ENCODE assay signal across 9 cellular contexts in the genomic region with DNA sequence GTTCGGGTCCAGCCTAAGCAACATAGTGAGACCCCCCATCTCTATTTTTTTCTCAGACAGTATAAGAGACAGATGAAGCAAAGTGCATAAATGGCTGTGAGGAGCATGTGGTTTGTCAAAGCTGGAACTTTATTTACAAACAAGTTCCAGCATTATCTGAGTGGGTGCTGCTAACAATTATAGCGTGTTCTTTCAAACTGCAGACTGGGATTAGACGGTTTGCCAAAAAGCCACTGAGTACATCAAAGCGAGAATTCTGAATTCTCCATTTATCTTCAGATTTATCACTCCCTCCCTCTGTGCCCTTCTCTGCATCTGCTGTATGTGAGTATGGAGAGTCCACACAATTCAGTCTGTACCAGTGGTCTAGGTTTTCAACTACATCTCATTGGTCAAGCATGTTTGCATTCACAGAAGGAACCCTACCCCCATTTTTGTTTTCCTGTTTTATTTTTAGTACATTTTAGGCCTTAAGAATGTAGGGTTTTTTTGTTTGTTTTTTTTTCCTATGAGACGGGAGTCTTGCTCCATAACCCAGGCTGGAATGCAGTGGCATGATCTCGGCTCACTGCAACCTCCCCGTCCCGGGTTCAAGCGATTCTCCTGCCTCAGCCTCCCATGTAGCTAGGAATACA. TPM values are rescaled to one million over a fixed set of nuclear protein-coding genes. Genes with fewer than 3 reads are reported as not detected.
DNase-seq lines count a peak whose midpoint lies in the region; ATAC-seq and TF ChIP-seq lines count a peak whose summit lies in the region.
"Had no signal": no experiment of that assay in that cellular context is flagged by ENCODE, and none has a peak within 500 bp of the region (broad histone marks: within the 10 kb centered on the region; RNA-seq: fewer than 3 reads in every experiment).

No MANE protein-coding gene starts in this region.

- peaks cover 13% of the 10 kb centered on the region for H3K4me1 ChIP-seq in CD8-positive, alpha-beta T cell (ENCODE audit: insufficient read depth, low read length)
- H3K4me1 ChIP-seq in skeletal muscle satellite cell (ENCODE audit: control insufficient read depth, insufficient read depth, low read length) = peaks cover 27% of the 10 kb centered on the region
- H3K4me1 ChIP-seq: HAP-1 had no signal

- H3K27me3 Mint-ChIP-seq in CD8-positive, alpha-beta T cell (ENCODE audit: low read depth) = no peaks in the 10 kb centered on the region
- H3K27me3 Mint-ChIP-seq in activated T-helper 1 cell treated with anti-CD3 and anti-CD28 coated beads, Interleukin-12 subunit alpha, Interleukin-12 subunit beta, Interleukin-2, Interleukin-4 antibody, amounts not matched to agents 30 ng/mL and 10 ng/mL and 1 ng/mL, durations not matched to agents 14 hours and 24 hours and 36 hours (ENCODE audit: insufficient read depth) = peaks cover 6% of the 10 kb centered on the region
- no peaks in the 10 kb centered on the region for H3K27me3 Mint-ChIP-seq in osteocyte (ENCODE audit: unreplicated experiment)

- no peaks in the 10 kb centered on the region for H3K36me3 Mint-ChIP-seq in CD8-positive, alpha-beta T cell
- no peaks in the 10 kb centered on the region for H3K36me3 Mint-ChIP-seq in activated T-helper 1 cell treated with anti-CD3 and anti-CD28 coated beads, Interleukin-12 subunit alpha, Interleukin-12 subunit beta, Interleukin-2, Interleukin-4 antibody, amounts not matched to agents 30 ng/mL and 10 ng/mL and 1 ng/mL, durations not matched to agents 14 hours and 24 hours and 36 hours (ENCODE audit: low read depth)
- no peaks in the 10 kb centered on the region for H3K36me3 Mint-ChIP-seq in osteocyte (ENCODE audit: unreplicated experiment)

- H3K9me3 ChIP-seq in CD8-positive, alpha-beta T cell (ENCODE audit: low read length) = no peaks in the 10 kb centered on the region
- H3K9me3 ChIP-seq in skeletal muscle satellite cell (replicated peaks; ENCODE audit: low read length) = no peaks in the 10 kb centered on the region

- H3K36me3 ChIP-seq in CD8-positive, alpha-beta T cell (ENCODE audit: insufficient read depth, low read length) = no peaks in the 10 kb centered on the region
- H3K36me3 ChIP-seq in skeletal muscle satellite cell (ENCODE audit: insufficient read depth, low read length) = no peaks in the 10 kb centered on the region
- H3K36me3 ChIP-seq: HAP-1 had no signal

- peak overlapping the region; percentile 60 for H3K4me2 ChIP-seq in skeletal muscle satellite cell (ENCODE audit: low read length)

- CTCF ChIA-PET in CD8-positive, alpha-beta T cell (lab: Charles Lee) = interaction anchor here (0.6 to 5.2 kb wide), 6 partner anchors 13 to 307 kb away, joined by 4 to 126 read pairs (median 35); no protein-coding TSS in a partner anchor

- peak overlapping the region; percentile 81 for H3K4me3 Mint-ChIP-seq in CD8-positive, alpha-beta T cell
- H3K4me3 Mint-ChIP-seq in activated T-helper 1 cell treated with anti-CD3 and anti-CD28 coated beads, Interleukin-12 subunit alpha, Interleukin-12 subunit beta, Interleukin-2, Interleukin-4 antibody, amounts not matched to agents 30 ng/mL and 10 ng/mL and 1 ng/mL, durations not matched to agents 14 hours and 24 hours and 36 hours = peak overlapping the region; percentile 66
- H3K4me3 Mint-ChIP-seq in osteocyte (ENCODE audit: unreplicated experiment) = no peak overlapping the region

- POLR2A ChIA-PET in CD8-positive, alpha-beta T cell (lab: Charles Lee) = interaction anchor here (0.9 kb wide), 1 partner anchor 290 kb away, joined by 4 read pairs; no protein-coding TSS in a partner anchor

- peak overlapping the region; percentile 39 for H3K9ac ChIP-seq in skeletal muscle satellite cell (ENCODE audit: low read depth, low read length)

- H3K4me1 Mint-ChIP-seq in CD8-positive, alpha-beta T cell (ENCODE audit: low read depth) = peaks cover 17% of the 10 kb centered on the region
- H3K4me1 Mint-ChIP-seq in activated T-helper 1 cell treated with anti-CD3 and anti-CD28 coated beads, Interleukin-12 subunit alpha, Interleukin-12 subunit beta, Interleukin-2, Interleukin-4 antibody, amounts not matched to agents 30 ng/mL and 10 ng/mL and 1 ng/mL, durations not matched to agents 14 hours and 24 hours and 36 hours (ENCODE audit: low read depth) = peaks cover 13% of the 10 kb centered on the region
- H3K4me1 Mint-ChIP-seq in osteocyte (ENCODE audit: unreplicated experiment) = peaks cover 13% of the 10 kb centered on the region

- H3K27ac ChIP-seq in CD8-positive, alpha-beta T cell (ENCODE audit: low read depth, low read length) = peak overlapping the region; percentile 38

- intact Hi-C loops in CD8-positive, alpha-beta T cell (cut with DNase I, micrococcal nuclease) = loop anchor here in 1 of 2 experiments (2.0 kb wide), 1 partner anchor 353 kb away; the partner anchor contains the start of gene MYRF
- intact Hi-C loops in activated T-helper 1 cell treated with anti-CD3 and anti-CD28 coated beads, Interleukin-12 subunit alpha, Interleukin-12 subunit beta, Interleukin-2, Interleukin-4 antibody, amounts not matched to agents 30 ng/mL and 10 ng/mL and 1 ng/mL, durations not matched to agents 14 hours and 24 hours and 36 hours (cut with micrococcal nuclease) = loop anchor here (5.0 kb wide), 1 partner anchor 138 kb away; the partner anchor contains the start of gene FTH1

- no peaks in the 10 kb centered on the region for H3K9me3 Mint-ChIP-seq in CD8-positive, alpha-beta T cell
- H3K9me3 Mint-ChIP-seq in activated T-helper 1 cell treated with anti-CD3 and anti-CD28 coated beads, Interleukin-12 subunit alpha, Interleukin-12 subunit beta, Interleukin-2, Interleukin-4 antibody, amounts not matched to agents 30 ng/mL and 10 ng/mL and 1 ng/mL, durations not matched to agents 14 hours and 24 hours and 36 hours = peaks cover 4% of the 10 kb centered on the region
- no peaks in the 10 kb centered on the region for H3K9me3 Mint-ChIP-seq in osteocyte (ENCODE audit: unreplicated experiment)

- H3K27ac Mint-ChIP-seq in CD8-positive, alpha-beta T cell = peak overlapping the region; percentile 43
- H3K27ac Mint-ChIP-seq in activated T-helper 1 cell treated with anti-CD3 and anti-CD28 coated beads, Interleukin-12 subunit alpha, Interleukin-12 subunit beta, Interleukin-2, Interleukin-4 antibody, amounts not matched to agents 30 ng/mL and 10 ng/mL and 1 ng/mL, durations not matched to agents 14 hours and 24 hours and 36 hours = peak overlapping the region; percentile 68
- no peak overlapping the region for H3K27ac Mint-ChIP-seq in osteocyte (ENCODE audit: unreplicated experiment)

- no peak for TF ChIP-seq CTCF in CD8-positive, alpha-beta T cell (IDR thresholded peaks at IDR 0.05)
- no peak for TF ChIP-seq CTCF in osteocyte (IDR thresholded peaks at IDR 0.05)

- no peak for DNase-seq in CD8-positive, alpha-beta T cell
- no peak for DNase-seq in activated T-helper 1 cell treated with anti-CD3 and anti-CD28 coated beads, Interleukin-12 subunit alpha, Interleukin-12 subunit beta, Interleukin-2, Interleukin-4 antibody, amounts not matched to agents 30 ng/mL and 10 ng/mL and 1 ng/mL, durations not matched to agents 14 hours and 24 hours and 36 hours (ENCODE audit: low spot score)
- DNase-seq in foreskin melanocyte (peak; percentile 56), germinal center (ENCODE audit: low spot score) (no peak), osteocyte (ENCODE audit: extremely low spot score, unreplicated experiment) (no peak)
- no peak for DNase-seq in activated CD8-positive, alpha-beta memory T cell treated with anti-CD3 and anti-CD28 coated beads, Interleukin-2, amount 50 U/mL, for 4 hours

- H3K4me3 ChIP-seq in CD8-positive, alpha-beta T cell (ENCODE audit: low read depth, low read length) = peak overlapping the region; percentile 67
- peak overlapping the region; percentile 34 for H3K4me3 ChIP-seq in skeletal muscle satellite cell (ENCODE audit: low read length)
- H3K4me3 ChIP-seq: HAP-1 had no signal

- no peak for ATAC-seq in CD8-positive, alpha-beta T cell
- ATAC-seq in GM18870 (IDR thresholded peaks at IDR 0.05; ENCODE audit: unreplicated experiment) = no peak

- no peaks in the 10 kb centered on the region for H3K27me3 ChIP-seq in CD8-positive, alpha-beta T cell (ENCODE audit: insufficient read depth, low read length)
- H3K27me3 ChIP-seq in skeletal muscle satellite cell (ENCODE audit: control insufficient read depth, insufficient read depth, low read length) = no peaks in the 10 kb centered on the region

RNA-seq across cellular contexts. Expression of gene INCENP, which starts 18.1 kb away (rescaled TPM):
- total RNA-seq in CD8-positive, alpha-beta T cell = 10 to 100 TPM; 11.6 to 16.1 TPM
- total RNA-seq in activated T-helper 1 cell treated with anti-CD3 and anti-CD28 coated beads, Interleukin-12 subunit alpha, Interleukin-12 subunit beta, Interleukin-2, Interleukin-4 antibody, amounts not matched to agents 30 ng/mL and 10 ng/mL and 1 ng/mL, durations not matched to agents 14 hours and 24 hours and 36 hours = 94.3 and 98.1 TPM in 2 replicates
- 27.6 and 37.6 TPM in 2 replicates for total RNA-seq in skeletal muscle satellite cell (2012; rRNA removed)
- 26.2 and 27.7 TPM in 2 replicates for total RNA-seq in osteocyte
